In the genomic region with DNA sequence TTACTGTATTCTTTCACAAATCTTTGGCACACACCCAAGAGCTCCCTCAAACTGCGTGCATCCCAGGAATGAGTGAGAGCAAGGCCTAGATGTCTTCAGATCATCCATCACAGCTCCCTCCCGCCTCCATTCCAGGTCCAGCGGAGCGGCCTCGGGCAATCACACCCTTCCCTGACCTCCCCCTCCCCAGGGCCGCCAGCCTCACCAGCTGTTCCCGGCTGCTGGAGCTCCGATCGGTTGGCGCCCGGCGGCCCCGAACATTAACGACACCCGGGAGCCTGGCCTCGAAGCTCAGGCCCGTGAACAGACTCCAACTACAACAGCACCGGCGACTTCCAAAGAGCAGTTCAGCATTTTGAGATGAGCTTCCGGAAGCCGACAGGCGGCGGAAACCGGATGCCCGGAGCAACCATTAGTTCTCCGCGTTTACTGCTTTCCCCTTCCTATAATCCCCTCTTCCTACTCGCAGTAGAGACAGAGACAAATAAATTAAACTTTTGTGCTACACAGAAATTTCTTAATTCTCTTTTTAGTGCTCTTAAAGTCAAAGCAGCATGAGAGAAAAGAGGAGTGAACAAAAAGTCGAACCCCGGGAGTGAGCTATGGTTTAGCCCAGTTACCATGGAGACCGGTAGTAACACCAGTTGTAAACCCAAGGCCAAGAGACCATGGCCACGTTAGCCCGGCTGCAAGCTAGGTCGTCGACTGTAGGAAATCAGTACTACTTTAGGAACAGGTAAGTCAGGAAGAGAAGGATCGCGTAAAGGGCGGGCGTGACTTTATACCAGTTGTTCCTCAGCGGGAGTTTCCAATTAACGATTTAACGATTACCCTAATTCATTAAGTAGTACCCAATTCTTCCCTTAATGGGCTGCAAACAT, we compare ENCODE assay signal across 1 cellular context.
TF ChIP-seq lines count a peak whose summit lies in the region.

A gene (minus strand): TSS at position 380 of the 881 bp plus-strand sequence. CDS start 119 bp downstream, at position 261.
A gene with protein sequence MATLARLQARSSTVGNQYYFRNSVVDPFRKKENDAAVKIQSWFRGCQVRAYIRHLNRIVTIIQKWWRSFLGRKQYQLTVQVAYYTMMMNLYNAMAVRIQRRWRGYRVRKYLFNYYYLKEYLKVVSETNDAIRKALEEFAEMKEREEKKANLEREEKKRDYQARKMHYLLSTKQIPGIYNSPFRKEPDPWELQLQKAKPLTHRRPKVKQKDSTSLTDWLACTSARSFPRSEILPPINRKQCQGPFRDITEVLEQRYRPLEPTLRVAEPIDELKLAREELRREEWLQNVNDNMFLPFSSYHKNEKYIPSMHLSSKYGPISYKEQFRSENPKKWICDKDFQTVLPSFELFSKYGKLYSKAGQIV (plus strand): TSS at position 634 of the 881 bp plus-strand sequence. CDS start 35 bp downstream, at position 669.

TF ChIP-seq in HEK293, 187 proteins besides CTCF, POLR2A, EP300 and RAD21 (continued from another document and continues in another):
- TF ChIP-seq, protein P1, sequence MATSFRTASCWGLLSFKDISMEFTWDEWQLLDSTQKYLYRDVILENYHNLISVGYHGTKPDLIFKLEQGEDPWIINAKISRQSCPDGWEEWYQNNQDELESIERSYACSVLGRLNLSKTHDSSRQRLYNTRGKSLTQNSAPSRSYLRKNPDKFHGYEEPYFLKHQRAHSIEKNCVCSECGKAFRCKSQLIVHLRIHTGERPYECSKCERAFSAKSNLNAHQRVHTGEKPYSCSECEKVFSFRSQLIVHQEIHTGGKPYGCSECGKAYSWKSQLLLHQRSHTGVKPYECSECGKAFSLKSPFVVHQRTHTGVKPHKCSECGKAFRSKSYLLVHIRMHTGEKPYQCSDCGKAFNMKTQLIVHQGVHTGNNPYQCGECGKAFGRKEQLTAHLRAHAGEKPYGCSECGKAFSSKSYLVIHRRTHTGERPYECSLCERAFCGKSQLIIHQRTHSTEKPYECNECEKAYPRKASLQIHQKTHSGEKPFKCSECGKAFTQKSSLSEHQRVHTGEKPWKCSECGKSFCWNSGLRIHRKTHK (tag by site-specific recombination; IDR thresholded peaks at IDR 0.05): no peak
- TF ChIP-seq, protein P2, sequence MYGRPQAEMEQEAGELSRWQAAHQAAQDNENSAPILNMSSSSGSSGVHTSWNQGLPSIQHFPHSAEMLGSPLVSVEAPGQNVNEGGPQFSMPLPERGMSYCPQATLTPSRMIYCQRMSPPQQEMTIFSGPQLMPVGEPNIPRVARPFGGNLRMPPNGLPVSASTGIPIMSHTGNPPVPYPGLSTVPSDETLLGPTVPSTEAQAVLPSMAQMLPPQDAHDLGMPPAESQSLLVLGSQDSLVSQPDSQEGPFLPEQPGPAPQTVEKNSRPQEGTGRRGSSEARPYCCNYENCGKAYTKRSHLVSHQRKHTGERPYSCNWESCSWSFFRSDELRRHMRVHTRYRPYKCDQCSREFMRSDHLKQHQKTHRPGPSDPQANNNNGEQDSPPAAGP (tag by site-specific recombination; IDR thresholded peaks at IDR 0.05): peak; percentile 43; the same call in 1 of the 2 replicates
- TF ChIP-seq, protein P3, sequence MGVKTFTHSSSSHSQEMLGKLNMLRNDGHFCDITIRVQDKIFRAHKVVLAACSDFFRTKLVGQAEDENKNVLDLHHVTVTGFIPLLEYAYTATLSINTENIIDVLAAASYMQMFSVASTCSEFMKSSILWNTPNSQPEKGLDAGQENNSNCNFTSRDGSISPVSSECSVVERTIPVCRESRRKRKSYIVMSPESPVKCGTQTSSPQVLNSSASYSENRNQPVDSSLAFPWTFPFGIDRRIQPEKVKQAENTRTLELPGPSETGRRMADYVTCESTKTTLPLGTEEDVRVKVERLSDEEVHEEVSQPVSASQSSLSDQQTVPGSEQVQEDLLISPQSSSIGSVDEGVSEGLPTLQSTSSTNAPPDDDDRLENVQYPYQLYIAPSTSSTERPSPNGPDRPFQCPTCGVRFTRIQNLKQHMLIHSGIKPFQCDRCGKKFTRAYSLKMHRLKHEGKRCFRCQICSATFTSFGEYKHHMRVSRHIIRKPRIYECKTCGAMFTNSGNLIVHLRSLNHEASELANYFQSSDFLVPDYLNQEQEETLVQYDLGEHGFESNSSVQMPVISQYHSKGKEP (tag by site-specific recombination; IDR thresholded peaks at IDR 0.05): no peak
- TF ChIP-seq ZNF558 (tag by site-specific recombination; IDR thresholded peaks at IDR 0.05) (no peak; the same call in 1 of the 2 replicates), ZNF221 (tag by site-specific recombination; IDR thresholded peaks at IDR 0.05; ENCODE audit: borderline replicate concordance) (no peak), KLF7 (tag by site-specific recombination; IDR thresholded peaks at IDR 0.05; ENCODE audit: borderline replicate concordance) (no peak), ZNF37A (tag by site-specific recombination; IDR thresholded peaks at IDR 0.05) (no peak), ZNF16 (tag by site-specific recombination; IDR thresholded peaks at IDR 0.05; ENCODE audit: low read depth) (no peak), YY1 (tag by site-specific recombination; IDR thresholded peaks at IDR 0.05) (no peak; the same call in 1 of the 2 replicates), ZNF707 (tag by site-specific recombination; IDR thresholded peaks at IDR 0.05) (no peak), ZNF324 (tag by site-specific recombination; IDR thresholded peaks at IDR 0.05) (no peak), ZNF777 (tag by site-specific recombination; IDR thresholded peaks at IDR 0.05; ENCODE audit: borderline replicate concordance) (no peak), IKZF3 (tag by site-specific recombination; IDR thresholded peaks at IDR 0.05) (0 out of 2 replicates have a peak, but pooled peaks have one; percentile 21), SP2 (tag by site-specific recombination; IDR thresholded peaks at IDR 0.05) (peak; percentile 62), ZNF132 (tag by site-specific recombination; IDR thresholded peaks at IDR 0.05; ENCODE audit: borderline replicate concordance) (no peak), KLF10 (tag by site-specific recombination; IDR thresholded peaks at IDR 0.05) (peak; percentile 54; the same call in 1 of the 2 replicates), ZNF514 (tag by site-specific recombination; IDR thresholded peaks at IDR 0.05) (no peak)
- TF ChIP-seq, protein P4, sequence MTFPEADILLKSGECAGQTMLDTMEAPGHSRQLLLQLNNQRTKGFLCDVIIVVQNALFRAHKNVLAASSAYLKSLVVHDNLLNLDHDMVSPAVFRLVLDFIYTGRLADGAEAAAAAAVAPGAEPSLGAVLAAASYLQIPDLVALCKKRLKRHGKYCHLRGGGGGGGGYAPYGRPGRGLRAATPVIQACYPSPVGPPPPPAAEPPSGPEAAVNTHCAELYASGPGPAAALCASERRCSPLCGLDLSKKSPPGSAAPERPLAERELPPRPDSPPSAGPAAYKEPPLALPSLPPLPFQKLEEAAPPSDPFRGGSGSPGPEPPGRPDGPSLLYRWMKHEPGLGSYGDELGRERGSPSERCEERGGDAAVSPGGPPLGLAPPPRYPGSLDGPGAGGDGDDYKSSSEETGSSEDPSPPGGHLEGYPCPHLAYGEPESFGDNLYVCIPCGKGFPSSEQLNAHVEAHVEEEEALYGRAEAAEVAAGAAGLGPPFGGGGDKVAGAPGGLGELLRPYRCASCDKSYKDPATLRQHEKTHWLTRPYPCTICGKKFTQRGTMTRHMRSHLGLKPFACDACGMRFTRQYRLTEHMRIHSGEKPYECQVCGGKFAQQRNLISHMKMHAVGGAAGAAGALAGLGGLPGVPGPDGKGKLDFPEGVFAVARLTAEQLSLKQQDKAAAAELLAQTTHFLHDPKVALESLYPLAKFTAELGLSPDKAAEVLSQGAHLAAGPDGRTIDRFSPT (tag by site-specific recombination; IDR thresholded peaks at IDR 0.05): no peak
- TF ChIP-seq, protein P5, sequence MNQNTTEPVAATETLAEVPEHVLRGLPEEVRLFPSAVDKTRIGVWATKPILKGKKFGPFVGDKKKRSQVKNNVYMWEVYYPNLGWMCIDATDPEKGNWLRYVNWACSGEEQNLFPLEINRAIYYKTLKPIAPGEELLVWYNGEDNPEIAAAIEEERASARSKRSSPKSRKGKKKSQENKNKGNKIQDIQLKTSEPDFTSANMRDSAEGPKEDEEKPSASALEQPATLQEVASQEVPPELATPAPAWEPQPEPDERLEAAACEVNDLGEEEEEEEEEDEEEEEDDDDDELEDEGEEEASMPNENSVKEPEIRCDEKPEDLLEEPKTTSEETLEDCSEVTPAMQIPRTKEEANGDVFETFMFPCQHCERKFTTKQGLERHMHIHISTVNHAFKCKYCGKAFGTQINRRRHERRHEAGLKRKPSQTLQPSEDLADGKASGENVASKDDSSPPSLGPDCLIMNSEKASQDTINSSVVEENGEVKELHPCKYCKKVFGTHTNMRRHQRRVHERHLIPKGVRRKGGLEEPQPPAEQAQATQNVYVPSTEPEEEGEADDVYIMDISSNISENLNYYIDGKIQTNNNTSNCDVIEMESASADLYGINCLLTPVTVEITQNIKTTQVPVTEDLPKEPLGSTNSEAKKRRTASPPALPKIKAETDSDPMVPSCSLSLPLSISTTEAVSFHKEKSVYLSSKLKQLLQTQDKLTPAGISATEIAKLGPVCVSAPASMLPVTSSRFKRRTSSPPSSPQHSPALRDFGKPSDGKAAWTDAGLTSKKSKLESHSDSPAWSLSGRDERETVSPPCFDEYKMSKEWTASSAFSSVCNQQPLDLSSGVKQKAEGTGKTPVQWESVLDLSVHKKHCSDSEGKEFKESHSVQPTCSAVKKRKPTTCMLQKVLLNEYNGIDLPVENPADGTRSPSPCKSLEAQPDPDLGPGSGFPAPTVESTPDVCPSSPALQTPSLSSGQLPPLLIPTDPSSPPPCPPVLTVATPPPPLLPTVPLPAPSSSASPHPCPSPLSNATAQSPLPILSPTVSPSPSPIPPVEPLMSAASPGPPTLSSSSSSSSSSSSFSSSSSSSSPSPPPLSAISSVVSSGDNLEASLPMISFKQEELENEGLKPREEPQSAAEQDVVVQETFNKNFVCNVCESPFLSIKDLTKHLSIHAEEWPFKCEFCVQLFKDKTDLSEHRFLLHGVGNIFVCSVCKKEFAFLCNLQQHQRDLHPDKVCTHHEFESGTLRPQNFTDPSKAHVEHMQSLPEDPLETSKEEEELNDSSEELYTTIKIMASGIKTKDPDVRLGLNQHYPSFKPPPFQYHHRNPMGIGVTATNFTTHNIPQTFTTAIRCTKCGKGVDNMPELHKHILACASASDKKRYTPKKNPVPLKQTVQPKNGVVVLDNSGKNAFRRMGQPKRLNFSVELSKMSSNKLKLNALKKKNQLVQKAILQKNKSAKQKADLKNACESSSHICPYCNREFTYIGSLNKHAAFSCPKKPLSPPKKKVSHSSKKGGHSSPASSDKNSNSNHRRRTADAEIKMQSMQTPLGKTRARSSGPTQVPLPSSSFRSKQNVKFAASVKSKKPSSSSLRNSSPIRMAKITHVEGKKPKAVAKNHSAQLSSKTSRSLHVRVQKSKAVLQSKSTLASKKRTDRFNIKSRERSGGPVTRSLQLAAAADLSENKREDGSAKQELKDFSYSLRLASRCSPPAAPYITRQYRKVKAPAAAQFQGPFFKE (tag by site-specific recombination; IDR thresholded peaks at IDR 0.05; ENCODE audit: borderline replicate concordance): no peak
- TF ChIP-seq, protein P6, sequence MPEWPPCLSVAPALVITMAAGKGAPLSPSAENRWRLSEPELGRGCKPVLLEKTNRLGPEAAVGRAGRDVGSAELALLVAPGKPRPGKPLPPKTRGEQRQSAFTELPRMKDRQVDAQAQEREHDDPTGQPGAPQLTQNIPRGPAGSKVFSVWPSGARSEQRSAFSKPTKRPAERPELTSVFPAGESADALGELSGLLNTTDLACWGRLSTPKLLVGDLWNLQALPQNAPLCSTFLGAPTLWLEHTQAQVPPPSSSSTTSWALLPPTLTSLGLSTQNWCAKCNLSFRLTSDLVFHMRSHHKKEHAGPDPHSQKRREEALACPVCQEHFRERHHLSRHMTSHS (tag by site-specific recombination; IDR thresholded peaks at IDR 0.05): no peak
- TF ChIP-seq, protein P7, sequence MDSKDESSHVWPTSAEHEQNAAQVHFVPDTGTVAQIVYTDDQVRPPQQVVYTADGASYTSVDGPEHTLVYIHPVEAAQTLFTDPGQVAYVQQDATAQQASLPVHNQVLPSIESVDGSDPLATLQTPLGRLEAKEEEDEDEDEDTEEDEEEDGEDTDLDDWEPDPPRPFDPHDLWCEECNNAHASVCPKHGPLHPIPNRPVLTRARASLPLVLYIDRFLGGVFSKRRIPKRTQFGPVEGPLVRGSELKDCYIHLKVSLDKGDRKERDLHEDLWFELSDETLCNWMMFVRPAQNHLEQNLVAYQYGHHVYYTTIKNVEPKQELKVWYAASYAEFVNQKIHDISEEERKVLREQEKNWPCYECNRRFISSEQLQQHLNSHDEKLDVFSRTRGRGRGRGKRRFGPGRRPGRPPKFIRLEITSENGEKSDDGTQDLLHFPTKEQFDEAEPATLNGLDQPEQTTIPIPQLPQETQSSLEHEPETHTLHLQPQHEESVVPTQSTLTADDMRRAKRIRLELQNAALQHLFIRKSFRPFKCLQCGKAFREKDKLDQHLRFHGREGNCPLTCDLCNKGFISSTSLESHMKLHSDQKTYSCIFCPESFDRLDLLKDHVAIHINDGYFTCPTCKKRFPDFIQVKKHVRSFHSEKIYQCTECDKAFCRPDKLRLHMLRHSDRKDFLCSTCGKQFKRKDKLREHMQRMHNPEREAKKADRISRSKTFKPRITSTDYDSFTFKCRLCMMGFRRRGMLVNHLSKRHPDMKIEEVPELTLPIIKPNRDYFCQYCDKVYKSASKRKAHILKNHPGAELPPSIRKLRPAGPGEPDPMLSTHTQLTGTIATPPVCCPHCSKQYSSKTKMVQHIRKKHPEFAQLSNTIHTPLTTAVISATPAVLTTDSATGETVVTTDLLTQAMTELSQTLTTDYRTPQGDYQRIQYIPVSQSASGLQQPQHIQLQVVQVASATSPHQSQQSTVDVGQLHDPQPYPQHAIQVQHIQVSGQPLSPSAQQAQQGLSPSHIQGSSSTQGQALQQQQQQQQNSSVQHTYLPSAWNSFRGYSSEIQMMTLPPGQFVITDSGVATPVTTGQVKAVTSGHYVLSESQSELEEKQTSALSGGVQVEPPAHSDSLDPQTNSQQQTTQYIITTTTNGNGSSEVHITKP (tag by site-specific recombination; IDR thresholded peaks at IDR 0.05): peak; percentile 100
- TF ChIP-seq, protein P8, sequence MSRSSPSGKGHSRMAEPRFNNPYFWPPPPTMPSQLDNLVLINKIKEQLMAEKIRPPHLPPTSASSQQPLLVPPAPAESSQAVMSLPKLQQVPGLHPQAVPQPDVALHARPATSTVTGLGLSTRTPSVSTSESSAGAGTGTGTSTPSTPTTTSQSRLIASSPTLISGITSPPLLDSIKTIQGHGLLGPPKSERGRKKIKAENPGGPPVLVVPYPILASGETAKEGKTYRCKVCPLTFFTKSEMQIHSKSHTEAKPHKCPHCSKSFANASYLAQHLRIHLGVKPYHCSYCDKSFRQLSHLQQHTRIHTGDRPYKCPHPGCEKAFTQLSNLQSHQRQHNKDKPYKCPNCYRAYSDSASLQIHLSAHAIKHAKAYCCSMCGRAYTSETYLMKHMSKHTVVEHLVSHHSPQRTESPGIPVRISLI (tag by site-specific recombination; IDR thresholded peaks at IDR 0.05): no peak
- TF ChIP-seq, protein P9, sequence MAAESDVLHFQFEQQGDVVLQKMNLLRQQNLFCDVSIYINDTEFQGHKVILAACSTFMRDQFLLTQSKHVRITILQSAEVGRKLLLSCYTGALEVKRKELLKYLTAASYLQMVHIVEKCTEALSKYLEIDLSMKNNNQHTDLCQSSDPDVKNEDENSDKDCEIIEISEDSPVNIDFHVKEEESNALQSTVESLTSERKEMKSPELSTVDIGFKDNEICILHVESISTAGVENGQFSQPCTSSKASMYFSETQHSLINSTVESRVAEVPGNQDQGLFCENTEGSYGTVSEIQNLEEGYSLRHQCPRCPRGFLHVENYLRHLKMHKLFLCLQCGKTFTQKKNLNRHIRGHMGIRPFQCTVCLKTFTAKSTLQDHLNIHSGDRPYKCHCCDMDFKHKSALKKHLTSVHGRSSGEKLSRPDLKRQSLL (tag by site-specific recombination; IDR thresholded peaks at IDR 0.05): no peak
